ENCODE assay signal across 27 cellular contexts in genomic region chr6:127608554-127609270, GRCh38. TPM values are rescaled to one million over a fixed set of nuclear protein-coding genes. Genes with fewer than 3 reads are reported as not detected.
"Had no signal": no experiment of that assay in that cellular context is flagged by ENCODE, and none has a peak within 500 bp of the region (broad histone marks: within the 10 kb centered on the region; RNA-seq: fewer than 3 reads in every experiment).

No MANE protein-coding gene starts in this region.

- H3K36me3 Mint-ChIP-seq: naive B cell; stimulated activated naive B cell treated with anti-CD40 and anti-IgM and Interleukin-4, amounts not matched to agents 10 μg/mL and 1 μg/mL and 100 μg/mL, for 72 hours had no signal

- H3K27me3 ChIP-seq: esophagus squamous epithelium, pancreas, spleen, testis, tibial nerve, upper lobe of right lung had no signal

- H3K36me3 ChIP-seq: esophagus squamous epithelium, left ventricle myocardium inferior, pancreas, spleen, tibial nerve, upper lobe of right lung had no signal

- H3K27me3 Mint-ChIP-seq: naive B cell; progenitor cell of endocrine pancreas; stimulated activated naive B cell treated with anti-CD40 and anti-IgM and Interleukin-4, amounts not matched to agents 10 μg/mL and 1 μg/mL and 100 μg/mL, for 72 hours; stimulated activated naive CD8-positive, alpha-beta T cell treated with anti-CD3 and anti-CD28 coated beads, Interleukin-15, amount 100 ng/mL, for 72 hours had no signal

- H3K4me1 ChIP-seq: esophagus squamous epithelium, left ventricle myocardium inferior, pancreas, spleen, testis, tibial nerve, upper lobe of right lung had no signal

- H3K9me3 ChIP-seq: esophagus squamous epithelium, left ventricle myocardium inferior, pancreas, spleen, testis, tibial nerve, upper lobe of right lung had no signal

- ATAC-seq: pancreas; sciatic nerve; stimulated activated naive B cell treated with anti-CD40 and anti-IgM and Interleukin-4, amounts not matched to agents 10 μg/mL and 1 μg/mL and 100 μg/mL, for 72 hours; stimulated activated naive CD8-positive, alpha-beta T cell treated with anti-CD3 and anti-CD28 coated beads, Interleukin-15, amount 100 ng/mL, for 72 hours; upper lobe of right lung had no signal

- H3K4me3 ChIP-seq: esophagus squamous epithelium, left ventricle myocardium inferior, lung, pancreas, spleen, testis, tibial nerve, upper lobe of right lung had no signal

- H3K4me3 Mint-ChIP-seq: naive B cell; nephron; stimulated activated naive B cell treated with anti-CD40 and anti-IgM and Interleukin-4, amounts not matched to agents 10 μg/mL and 1 μg/mL and 100 μg/mL, for 72 hours; stimulated activated naive CD8-positive, alpha-beta T cell treated with anti-CD3 and anti-CD28 coated beads, Interleukin-15, amount 100 ng/mL, for 72 hours had no signal

- DNase-seq: effector memory CD4-positive, alpha-beta T cell; esophagus squamous epithelium; foreskin fibroblast; kidney; left cardiac atrium; left ventricle myocardium inferior; mesenchymal stem cell; midbrain; naive B cell; occipital lobe; pancreas; spleen; stimulated activated CD4-positive, alpha-beta T cell treated with anti-CD3 and anti-CD28 coated beads, Interleukin-15, amount 100 ng/mL, for 24 hours; stimulated activated CD4-positive, alpha-beta T cell treated with anti-CD3 and anti-CD28 coated beads, Interleukin-1b, Interleukin-23, amount 100 ng/mL, for 48 hours; stimulated activated CD4-positive, alpha-beta T cell treated with anti-CD3 and anti-CD28 coated beads, Interleukin-4, amount 100 ng/mL, for 24 hours; stimulated activated naive B cell treated with anti-CD40 and anti-IgM and Interleukin-4, amounts not matched to agents 10 μg/mL and 1 μg/mL and 100 μg/mL, for 72 hours; stimulated activated naive CD8-positive, alpha-beta T cell treated with anti-CD3 and anti-CD28 coated beads, Interleukin-15, amount 100 ng/mL, for 72 hours; testis; upper lobe of right lung had no signal

- H3K27ac ChIP-seq: epithelial cell of prostate, esophagus squamous epithelium, left ventricle myocardium inferior, pancreas, spleen, testis, tibial nerve, upper lobe of right lung had no signal

- H3K9me3 Mint-ChIP-seq: nephron; stimulated activated naive B cell treated with anti-CD40 and anti-IgM and Interleukin-4, amounts not matched to agents 10 μg/mL and 1 μg/mL and 100 μg/mL, for 72 hours; stimulated activated naive CD8-positive, alpha-beta T cell treated with anti-CD3 and anti-CD28 coated beads, Interleukin-15, amount 100 ng/mL, for 72 hours had no signal

- H3K27ac Mint-ChIP-seq: nephron; progenitor cell of endocrine pancreas; stimulated activated naive B cell treated with anti-CD40 and anti-IgM and Interleukin-4, amounts not matched to agents 10 μg/mL and 1 μg/mL and 100 μg/mL, for 72 hours; stimulated activated naive CD8-positive, alpha-beta T cell treated with anti-CD3 and anti-CD28 coated beads, Interleukin-15, amount 100 ng/mL, for 72 hours had no signal

- H3K4me1 Mint-ChIP-seq: naive B cell; nephron; stimulated activated naive B cell treated with anti-CD40 and anti-IgM and Interleukin-4, amounts not matched to agents 10 μg/mL and 1 μg/mL and 100 μg/mL, for 72 hours; stimulated activated naive CD8-positive, alpha-beta T cell treated with anti-CD3 and anti-CD28 coated beads, Interleukin-15, amount 100 ng/mL, for 72 hours had no signal

RNA-seq across cellular contexts. Expression of gene C6orf58, which starts 31.7 kb away (rescaled TPM):
- total RNA-seq: kidney, left cardiac atrium, left ventricle myocardium inferior, lung, progenitor cell of endocrine pancreas, sciatic nerve, skeletal muscle tissue, spleen, subcutaneous adipose tissue, testis, tibial nerve, upper lobe of right lung had no signal
